8 cellular contexts compared by ENCODE assay signal in the genomic region with DNA sequence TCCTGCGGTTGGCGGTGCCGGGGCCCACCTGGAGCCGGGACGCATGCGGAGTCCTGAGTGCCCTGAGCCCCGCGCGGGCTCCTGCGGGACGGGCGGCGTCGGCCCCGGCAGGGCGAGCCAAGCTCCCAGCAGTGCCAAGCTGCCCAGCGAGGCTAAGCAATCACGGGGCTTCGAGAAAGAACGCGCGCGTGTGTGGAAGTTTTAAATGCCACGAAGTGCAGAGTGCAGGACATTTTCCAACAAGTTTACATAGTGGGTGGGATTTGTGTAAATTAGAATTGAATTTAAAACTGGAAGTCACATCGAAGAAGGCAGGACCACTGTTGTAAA. TPM values are rescaled to one million over a fixed set of nuclear protein-coding genes. Genes with fewer than 3 reads are reported as not detected.
DNase-seq lines count a peak whose midpoint lies in the region; ATAC-seq and TF ChIP-seq lines count a peak whose summit lies in the region.

No MANE protein-coding gene starts in this region.

- peak overlapping the region; percentile 91 for H3K4me2 ChIP-seq in OCI-LY7 (ENCODE audit: low read length)

- CTCF ChIA-PET in OCI-LY7 (lab: Charles Lee; ENCODE audit: unreplicated experiment): no interaction called here

- H3K27ac ChIP-seq in OCI-LY7 (ENCODE audit: low read depth, low read length, poor library complexity, severe bottlenecking): no peak overlapping the region

- ATAC-seq in left colon (no peak), HG03045 (IDR thresholded peaks at IDR 0.05; ENCODE audit: unreplicated experiment) (no peak), GM21423 (IDR thresholded peaks at IDR 0.05; ENCODE audit: unreplicated experiment) (no peak)

- H3K4me1 ChIP-seq in OCI-LY7 (ENCODE audit: insufficient read depth, low read length, poor library complexity, severe bottlenecking): peaks cover 28% of the 10 kb centered on the region

- H3K9me3 ChIP-seq in OCI-LY7 (ENCODE audit: low read length): peaks cover 10% of the 10 kb centered on the region; the same call in 1 of the 2 replicates

- H3K36me3 Mint-ChIP-seq in nephron (ENCODE audit: low read depth): peaks cover 3% of the 10 kb centered on the region

- intact Hi-C loops in OCI-LY7 (cut with micrococcal nuclease; ENCODE audit: unreplicated experiment) (loop anchor here (5.0 kb wide), 2 partner anchors 46 to 134 kb away; no protein-coding TSS in a partner anchor), left colon (cut with DNase I, micrococcal nuclease) (no loop called here)

- no peaks in the 10 kb centered on the region for H3K9me2 ChIP-seq in OCI-LY7 (ENCODE audit: insufficient read depth, low read length)

- H3K27ac Mint-ChIP-seq in nephron: no peak overlapping the region

- no peak for TF ChIP-seq CTCF in AG10803 (conservative IDR thresholded peaks at IDR 0.05; ENCODE audit: low read length)
- TF ChIP-seq CTCF in OCI-LY7 (conservative IDR thresholded peaks at IDR 0.05; ENCODE audit: low read length): no peak
- no peak for TF ChIP-seq CTCF in epithelial cell of proximal tubule (conservative IDR thresholded peaks at IDR 0.05; ENCODE audit: low read depth, low read length)
- no peak for TF ChIP-seq CTCF in nephron (IDR thresholded peaks at IDR 0.05; ENCODE audit: unreplicated experiment in 3 of 3)

- POLR2A ChIA-PET in OCI-LY7 (lab: Charles Lee): no interaction called here

- no peaks in the 10 kb centered on the region; the same call in 1 of the 2 replicates for H3K36me3 ChIP-seq in OCI-LY7 (ENCODE audit: insufficient read depth, low read length)

- no peak overlapping the region for H2AFZ ChIP-seq in OCI-LY7 (ENCODE audit: low read length)

- no TSS peak for BruUV-seq in OCI-LY7 (replicated peaks; lab: Mats Ljungman, UMichigan)

- H3K27me3 Mint-ChIP-seq in nephron (ENCODE audit: low read depth): peaks cover 33% of the 10 kb centered on the region

- no peaks in the 10 kb centered on the region for H4K20me1 ChIP-seq in OCI-LY7 (ENCODE audit: insufficient read depth, low read length)

- H3K4me1 Mint-ChIP-seq in nephron: peaks cover 9% of the 10 kb centered on the region

- H3K9me3 Mint-ChIP-seq in nephron: no peaks in the 10 kb centered on the region

- H3K4me3 Mint-ChIP-seq in nephron: peak overlapping the region; percentile 65 to 87 (median 73)

- H3K79me2 ChIP-seq in OCI-LY7 (ENCODE audit: insufficient read depth, low read depth, low read length): no peaks in the 10 kb centered on the region

- peak overlapping the region; percentile 54 for H3K4me3 ChIP-seq in AG10803 (ENCODE audit: low read length)
- H3K4me3 ChIP-seq in OCI-LY7 (ENCODE audit: low read depth, low read length, poor library complexity, severe bottlenecking): peak overlapping the region; percentile 72
- H3K4me3 ChIP-seq in epithelial cell of proximal tubule (ENCODE audit: low read depth, low read length): peak overlapping the region; percentile 62

- DNase-seq in AG10803 (ENCODE audit: low read depth) (no peak), OCI-LY7 (ENCODE audit: low spot score) (no peak), epithelial cell of proximal tubule (ENCODE audit: low read depth) (no peak), left colon (no peak), dedifferentiated amniotic fluid mesenchymal stem cell (ENCODE audit: extremely low spot score) (no peak)

RNA-seq across cellular contexts. Expression of gene CPM, which starts 0.6 kb away (rescaled TPM):
- 3.8 and 4.8 TPM in 2 replicates for total RNA-seq in OCI-LY7 (2014; rRNA removed; shearing (Covaris generic))
- total RNA-seq in OCI-LY7 (2022) (10.5 and 13.0 TPM in 2 replicates), epithelial cell of proximal tubule (35.0 and 41.7 TPM in 2 replicates), left colon (100 to 1,000 TPM in 1 of 2 donors, 10 to 100 TPM in 1; 98.0 to 109 TPM)
